ENCODE assay signal across 13 cellular contexts in the genomic region with DNA sequence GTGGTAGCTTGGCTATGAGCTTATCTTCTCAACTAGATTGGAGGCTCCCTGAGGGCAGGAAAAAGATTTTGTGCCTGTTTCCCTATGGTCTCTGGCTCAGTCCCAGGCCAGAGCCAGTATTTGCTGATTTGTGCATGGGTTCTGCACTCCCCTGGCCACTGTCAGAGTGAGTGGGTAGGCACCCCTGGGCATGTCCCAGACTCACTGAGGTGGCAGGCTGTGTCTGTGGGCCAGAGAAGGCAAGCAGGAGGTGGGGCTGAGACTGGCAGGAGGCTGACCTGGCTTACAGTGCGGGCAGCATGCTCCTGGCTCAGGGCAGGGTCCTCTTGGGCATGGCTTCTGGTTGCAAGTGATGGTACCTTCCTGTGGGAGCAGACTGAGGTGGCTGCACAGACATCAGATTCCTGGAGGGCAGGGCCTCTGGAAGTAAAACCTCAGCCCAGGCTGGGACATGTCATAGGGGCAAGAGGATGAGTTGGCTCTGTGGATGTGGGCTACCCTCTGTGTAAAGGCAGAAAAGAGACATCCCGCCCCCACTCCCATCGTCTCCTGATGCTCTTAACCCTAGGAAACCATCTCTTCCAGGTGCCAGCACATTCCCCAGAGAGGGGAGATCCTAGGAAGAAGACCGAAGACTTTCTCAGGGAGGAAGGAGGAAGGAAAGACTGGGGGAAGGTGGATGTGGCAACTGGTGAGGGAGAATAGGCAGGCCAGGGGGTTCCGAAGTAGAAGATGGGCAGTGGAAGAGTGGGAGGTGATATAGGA. TPM values are rescaled to one million over a fixed set of nuclear protein-coding genes. Genes with fewer than 3 reads are reported as not detected.
"Had no signal": no experiment of that assay in that cellular context is flagged by ENCODE, and none has a peak within 500 bp of the region (broad histone marks: within the 10 kb centered on the region; RNA-seq: fewer than 3 reads in every experiment).

No MANE protein-coding gene starts in this region.

- H3K27ac ChIP-seq: brain microvascular endothelial cell, coronary artery, hepatocyte, right lobe of liver, tibial artery, VCaP had no signal

- H3K27ac Mint-ChIP-seq: activated CD4-positive, alpha-beta T cell treated with anti-CD3 and anti-CD28 coated beads for 36 hours; nephron had no signal

- H3K4me3 ChIP-seq: coronary artery, hepatocyte, right lobe of liver, tibial artery had no signal

- H3K36me3 ChIP-seq: brain microvascular endothelial cell, right lobe of liver, tibial artery had no signal

- ATAC-seq: activated CD4-positive, alpha-beta T cell treated with anti-CD3 and anti-CD28 coated beads for 36 hours; esophagus mucosa; right lobe of liver had no signal

- H3K27me3 ChIP-seq: right lobe of liver had no signal

- H3K9me3 Mint-ChIP-seq: central memory CD8-positive, alpha-beta T cell had no signal

- H3K4me3 Mint-ChIP-seq: activated CD4-positive, alpha-beta T cell treated with anti-CD3 and anti-CD28 coated beads for 36 hours; central memory CD8-positive, alpha-beta T cell had no signal

- H3K9me3 ChIP-seq: right lobe of liver, tibial artery had no signal

- DNase-seq: activated CD4-positive, alpha-beta T cell treated with anti-CD3 and anti-CD28 coated beads for 36 hours; anterior cingulate cortex; brain microvascular endothelial cell; stimulated activated CD4-positive, alpha-beta T cell treated with anti-CD3 and anti-CD28 coated beads, Interleukin-1b, Interleukin-23, amount 100 ng/mL, for 48 hours had no signal

RNA-seq across cellular contexts. Expression of gene KCP, which starts 4.3 kb away (rescaled TPM):
- total RNA-seq: activated CD4-positive, alpha-beta T cell treated with anti-CD3 and anti-CD28 coated beads for 36 hours; pulmonary artery endothelial cell had no signal

RNA-seq across cellular contexts. Expression of gene IRF5, which starts 31.5 kb away (rescaled TPM):
- polyA plus RNA-seq: hepatocyte had no signal
